ENCODE assay signal across 8 cellular contexts in genomic region chr10:14954001-14954770, GRCh38. TPM values are rescaled to one million over a fixed set of nuclear protein-coding genes. Genes with fewer than 3 reads are reported as not detected.
A peak's percentile ranks its signal among the peaks of the same experiment; 100 is the strongest.
DNase-seq lines count a peak whose midpoint lies in the region; ATAC-seq lines count a peak whose summit lies in the region.

Gene DCLRE1C, minus strand, starts transcription at chr10:14954096. Its CDS starts 86 bp downstream, at chr10:14954010.

- DNase-seq in COLO829 (ENCODE audit: low spot score) (peak; percentile 73), HT-29 (ENCODE audit: low spot score) (peak; percentile 96), lung microvascular endothelial cell (ENCODE audit: low read depth in 2 of 2) (peak; percentile 89 to 90)
- DNase-seq in NK-92 treated with Interleukin-12 subunit alpha and Interleukin-12 subunit beta, amount 100 ng/mL, for 24 hours (lab: John Stamatoyannopoulos, UW): peak; percentile 78
- peak; percentile 94 for DNase-seq in activated CD8-positive, alpha-beta memory T cell treated with anti-CD3 and anti-CD28 coated beads for 24 hours
- peak; percentile 83 for DNase-seq in effector CD4-positive, alpha-beta T cell
- peak; percentile 75 to 77 (median 76) for DNase-seq in stimulated activated CD4-positive, alpha-beta T cell treated with anti-CD3 and anti-CD28 coated beads, TNF-alpha, amount 100 ng/mL, for 4 hours (ENCODE audit: low read depth in 3 of 3)

- peak; percentile 81 for ATAC-seq in GM21360 (IDR thresholded peaks at IDR 0.05; ENCODE audit: unreplicated experiment)

RNA-seq across cellular contexts. Expression of gene DCLRE1C, which starts in this region (rescaled TPM):
- 6.7 and 8.6 TPM in 2 replicates for total RNA-seq in HT-29 (2014; rRNA removed; shearing (Covaris generic))
- total RNA-seq in lung microvascular endothelial cell: 4.0 and 5.2 TPM in 2 replicates

Comparison
In these comparisons a context has a peak if more than half of its experiments do, and no peak if none do; other contexts are left out.
1. Peak in every context shown above with its lines: DNase-seq and ATAC-seq.